8 cellular contexts compared by ENCODE assay signal in the genomic region with DNA sequence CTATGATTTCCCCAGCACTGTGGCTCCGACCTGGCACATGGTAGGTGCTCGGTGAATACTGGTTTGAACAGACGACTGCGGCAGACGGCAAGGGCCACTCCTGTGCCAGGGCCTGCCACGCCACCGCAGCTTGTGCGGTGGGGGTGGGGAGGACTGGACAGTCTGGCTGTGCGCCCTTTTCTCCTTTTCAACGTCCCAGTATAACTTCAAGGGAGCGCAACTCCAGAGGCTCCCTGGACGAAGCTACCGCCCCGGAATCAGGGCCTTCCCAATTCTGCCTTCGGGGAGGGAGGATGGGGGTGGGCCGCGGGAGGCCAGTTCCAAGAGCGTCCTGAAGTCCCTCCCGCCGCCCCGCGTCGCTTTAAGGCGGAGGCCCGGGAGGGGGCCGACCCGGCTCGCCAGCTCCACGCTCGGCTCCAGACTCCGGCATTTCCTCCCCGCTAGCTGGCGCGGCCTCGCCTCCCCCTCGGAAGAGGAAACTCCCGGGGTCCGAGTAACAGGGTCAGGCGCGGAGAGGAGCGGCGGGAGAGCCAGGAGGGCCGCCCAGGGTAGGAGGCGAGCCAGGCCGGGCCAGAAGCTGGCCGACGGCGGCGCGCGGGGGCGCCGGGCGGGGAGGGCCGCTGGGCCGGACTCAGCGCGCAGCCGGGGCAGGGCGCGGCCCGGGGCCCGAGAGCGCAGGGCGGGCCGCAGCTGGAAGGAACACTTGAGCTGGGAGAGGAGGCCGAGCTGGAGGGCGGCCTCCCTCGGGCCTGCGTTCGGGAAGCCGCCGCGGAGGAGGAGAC. TPM values are rescaled to one million over a fixed set of nuclear protein-coding genes. Genes with fewer than 3 reads are reported as not detected.
A peak's percentile ranks its signal among the peaks of the same experiment; 100 is the strongest.
DNase-seq lines count a peak whose midpoint lies in the region; ATAC-seq and TF ChIP-seq lines count a peak whose summit lies in the region.

Gene ITPRIPL2 (plus strand): TSS at position 388 of the 782 bp plus-strand sequence. CDS start 498 bp downstream, outside the sequence.

- peak; percentile 42 for ATAC-seq in GM18498 (IDR thresholded peaks at IDR 0.05; ENCODE audit: unreplicated experiment)
- peak; percentile 89 to 94 (median 92) for ATAC-seq in heart right ventricle
- ATAC-seq in HG03460 (IDR thresholded peaks at IDR 0.05; ENCODE audit: unreplicated experiment) = no peak
- ATAC-seq in CD4-positive, alpha-beta T cell (ENCODE audit: poor library complexity) = no peak

- peaks cover 20% of the 10 kb centered on the region for H3K79me2 ChIP-seq in trophoblast cell (ENCODE audit: control insufficient read depth, insufficient read depth, low read length, poor library complexity)

- DNase-seq in AG20443 (ENCODE audit: low spot score) = peak; percentile 95
- DNase-seq in NCI-H2196 (lab: John Stamatoyannopoulos, UW; ENCODE audit: unreplicated experiment) = peak; percentile 79
- peak in 42 of 58 donors; percentile 18 to 75 (median 42) for DNase-seq in anterior cingulate cortex (lab: John Stamatoyannopoulos, UW)
- peak; percentile 91 to 93 for DNase-seq in heart right ventricle
- peak; percentile 82 to 86 for DNase-seq in trophoblast cell
- no peak for DNase-seq in CD4-positive, alpha-beta T cell

- WGBS in heart right ventricle, 2 donors = 2 to 4% methylated on average over 59 to 74 of the region's 74 CpGs
- no CpG with 5 or more reads among the region's 74 CpGs for WGBS in trophoblast cell (ENCODE audit: extremely low coverage, insufficient coverage, insufficient read length)

- intact Hi-C loops in heart right ventricle (cut with DNase I) = loop anchor here in 4 of 10 donors (2.0 to 10.0 kb wide), 3 partner anchors 17 to 61 kb away; partner anchors contain the start of gene SYT17 (in 2 of the 4)
- intact Hi-C loops in CD4-positive, alpha-beta T cell (cut with DNase I, micrococcal nuclease) = no loop called here

- H3K4ac ChIP-seq in trophoblast cell (ENCODE audit: low read depth, low read length) = peak within 1 kb of the TSS; percentile 66

- POLR2A ChIA-PET in CD4-positive, alpha-beta T cell (lab: Charles Lee) = no interaction called here

- CTCF ChIA-PET in CD4-positive, alpha-beta T cell (lab: Charles Lee) = no interaction called here

- H3K4me3 ChIP-seq in heart right ventricle (peak within 1 kb of the TSS; percentile 65 to 89 (median 78)), trophoblast cell (ENCODE audit: low read depth, low read length) (peak within 1 kb of the TSS; percentile 71)

- peak within 1 kb of the TSS; percentile 39 for H4K12ac ChIP-seq in trophoblast cell (ENCODE audit: low read depth, low read length)

- H2AFZ ChIP-seq in trophoblast cell (ENCODE audit: insufficient read depth, low read length, poor library complexity) = peak within 1 kb of the TSS; percentile 98

- H2BK12ac ChIP-seq in trophoblast cell (ENCODE audit: low read length) = peak within 1 kb of the TSS; percentile 84

- H2BK5ac ChIP-seq in trophoblast cell (ENCODE audit: low read depth, low read length, poor library complexity) = peak within 1 kb of the TSS; percentile 92

- H3K36me3 ChIP-seq in heart right ventricle (peaks cover 0 to 35% (median 0%) of the 10 kb centered on the region in 9 donors), trophoblast cell (ENCODE audit: control insufficient read depth in 1 of 2, insufficient read depth in 2 of 2, low read length in 2 of 2) (peaks cover 10 to 13% of the 10 kb centered on the region in 2 experiments)

- peak within 1 kb of the TSS; percentile 93 to 99 (median 98) for H3K27ac ChIP-seq in heart right ventricle
- peak within 1 kb of the TSS; percentile 77 for H3K27ac ChIP-seq in trophoblast cell (ENCODE audit: low read depth, low read length)
- H3K27ac ChIP-seq in CD4-positive, alpha-beta T cell (ENCODE audit: low read depth, low read length) = no peak within 1 kb of the TSS

- peak within 1 kb of the TSS; percentile 97 for H3K14ac ChIP-seq in trophoblast cell (ENCODE audit: low read length)

- H3K79me1 ChIP-seq in trophoblast cell (ENCODE audit: low read length) = peaks cover 15% of the 10 kb centered on the region

- H3K4me1 Mint-ChIP-seq in CD4-positive, alpha-beta T cell (ENCODE audit: low read depth) = peaks cover 10% of the 10 kb centered on the region

- no peak within 1 kb of the TSS for H3K4me3 Mint-ChIP-seq in CD4-positive, alpha-beta T cell

- peak within 1 kb of the TSS; percentile 67 for H2AK5ac ChIP-seq in trophoblast cell (ENCODE audit: low read length)

- TF ChIP-seq CTCF in heart right ventricle (IDR thresholded peaks at IDR 0.05) = peak in 3 of 9 donors; percentile 7 to 19 (median 9)
- no peak for TF ChIP-seq CTCF in CD4-positive, alpha-beta T cell (IDR thresholded peaks at IDR 0.05)

- peak within 1 kb of the TSS; percentile 89 for H2BK120ac ChIP-seq in trophoblast cell (ENCODE audit: insufficient read depth, low read length, poor library complexity)

- H3K27ac Mint-ChIP-seq in CD4-positive, alpha-beta T cell = no peak within 1 kb of the TSS

- H3K9me3 ChIP-seq in heart right ventricle (no peaks in the 10 kb centered on the region), trophoblast cell (ENCODE audit: insufficient read depth, low read depth, low read length) (peaks cover 3% of the 10 kb centered on the region)
- H3K9me3 ChIP-seq in CD4-positive, alpha-beta T cell (ENCODE audit: control insufficient read depth, low read length) = no peaks in the 10 kb centered on the region

- H3K18ac ChIP-seq in trophoblast cell (ENCODE audit: low read length) = peak within 1 kb of the TSS; percentile 100

- H3K9me3 Mint-ChIP-seq in CD4-positive, alpha-beta T cell = no peaks in the 10 kb centered on the region

- H3K23ac ChIP-seq in trophoblast cell (ENCODE audit: low read length) = no peak within 1 kb of the TSS

- peaks cover 0 to 4% (median 0%) of the 10 kb centered on the region in 7 donors for H3K27me3 ChIP-seq in heart right ventricle
- H3K27me3 ChIP-seq in trophoblast cell (ENCODE audit: insufficient read depth, low read length) = no peaks in the 10 kb centered on the region
- peaks cover 22% of the 10 kb centered on the region for H3K27me3 ChIP-seq in CD4-positive, alpha-beta T cell (ENCODE audit: control insufficient read depth, insufficient read depth, low read length)

- peak within 1 kb of the TSS; percentile 87 for H3K9ac ChIP-seq in trophoblast cell (ENCODE audit: low read length)

- peak within 1 kb of the TSS; percentile 89 for H4K91ac ChIP-seq in trophoblast cell (ENCODE audit: low read depth, low read length)

- H3K4me1 ChIP-seq in heart right ventricle (peaks cover 20 to 64% (median 48%) of the 10 kb centered on the region in 9 donors), trophoblast cell (ENCODE audit: control insufficient read depth in 1 of 2, insufficient read depth in 2 of 2, low read length in 2 of 2) (peaks cover 26 to 29% of the 10 kb centered on the region in 2 experiments)

- peak within 1 kb of the TSS; percentile 93 for H4K8ac ChIP-seq in trophoblast cell (ENCODE audit: low read depth, low read length)

- H3K27me3 Mint-ChIP-seq in CD4-positive, alpha-beta T cell = peaks cover 54% of the 10 kb centered on the region

- peak within 1 kb of the TSS; percentile 87 for H3K4me2 ChIP-seq in trophoblast cell (ENCODE audit: low read length)

- H3K36me3 Mint-ChIP-seq in CD4-positive, alpha-beta T cell (ENCODE audit: low read depth) = no peaks in the 10 kb centered on the region

RNA-seq across cellular contexts. Expression of gene ITPRIPL2, which starts in this region (rescaled TPM):
- total RNA-seq in heart right ventricle = 10 to 100 TPM; 11.5 to 30.6 (median 13.8) TPM
- polyA plus RNA-seq in heart right ventricle = 1 to 10 TPM; 5.0 to 5.2 TPM
- polyA plus RNA-seq in trophoblast cell (2013) = 12.7 and 13.3 TPM in 2 replicates
- total RNA-seq in CD4-positive, alpha-beta T cell = under 1 TPM; 0.31 to 0.36 TPM

Comparison
In these comparisons a context has a peak if more than half of its experiments do, and no peak if none do; other contexts are left out.
1. RNA of gene ITPRIPL2 (total RNA-seq): 11.5 to 30.6 TPM in heart right ventricle; 0.31 to 0.36 TPM in CD4-positive, alpha-beta T cell; every median in the first group is over 4 times any median in the second.
2. DNase-seq: peak in AG20443 (single experiment), NCI-H2196 (single experiment), anterior cingulate cortex (42 of 58), heart right ventricle (2 of 2) and trophoblast cell (2 of 2); none in CD4-positive, alpha-beta T cell (0 of 10).
3. ATAC-seq: peak in GM18498 (single experiment) and heart right ventricle (8 of 8); none in HG03460 (single experiment) and CD4-positive, alpha-beta T cell (single experiment).